13 cellular contexts compared by ENCODE assay signal in genomic region chr6:167320734-167321017, GRCh38. TPM values are rescaled to one million over a fixed set of nuclear protein-coding genes. Genes with fewer than 3 reads are reported as not detected.
"Had no signal": no experiment of that assay in that cellular context is flagged by ENCODE, and none has a peak within 500 bp of the region (broad histone marks: within the 10 kb centered on the region; RNA-seq: fewer than 3 reads in every experiment).

No MANE protein-coding gene starts in this region.

RNA-seq across cellular contexts. Expression of gene TTLL2, which starts 4.2 kb away (rescaled TPM):
- total RNA-seq: activated B cell treated with CpG ODN at 0.5 μM for 24 hours; activated CD4-positive, alpha-beta memory T cell treated with anti-CD3 and anti-CD28 coated beads for 36 hours; activated naive CD4-positive, alpha-beta T cell treated with anti-CD3 and anti-CD28 coated beads for 36 hours; activated naive CD4-positive, alpha-beta T cell treated with anti-CD3 and anti-CD28 coated beads, Interleukin-2, amount 50 U/mL, for 72 hours; activated T-cell treated with anti-CD3 and anti-CD28 coated beads, Interleukin-2, amount 50 U/mL, for 4 hours; activated T-helper 1 cell treated with anti-CD3 and anti-CD28 coated beads, Interleukin-12 subunit alpha, Interleukin-12 subunit beta, Interleukin-2, Interleukin-4 antibody, amounts not matched to agents 30 ng/mL and 10 ng/mL and 1 ng/mL, durations not matched to agents 14 hours and 24 hours and 36 hours; adrenal gland; LHCN-M2; NCI-H460; SJSA1; T-cell; T-helper 17 cell had no signal
- polyA plus RNA-seq: adrenal gland, SK-N-SH had no signal

RNA-seq across cellular contexts. Expression of gene UNC93A, which starts 29.6 kb away (rescaled TPM):
- total RNA-seq: activated B cell treated with CpG ODN at 0.5 μM for 24 hours; activated CD4-positive, alpha-beta memory T cell treated with anti-CD3 and anti-CD28 coated beads for 36 hours; activated naive CD4-positive, alpha-beta T cell treated with anti-CD3 and anti-CD28 coated beads for 36 hours; activated naive CD4-positive, alpha-beta T cell treated with anti-CD3 and anti-CD28 coated beads, Interleukin-2, amount 50 U/mL, for 72 hours; activated T-cell treated with anti-CD3 and anti-CD28 coated beads, Interleukin-2, amount 50 U/mL, for 4 hours; activated T-helper 1 cell treated with anti-CD3 and anti-CD28 coated beads, Interleukin-12 subunit alpha, Interleukin-12 subunit beta, Interleukin-2, Interleukin-4 antibody, amounts not matched to agents 30 ng/mL and 10 ng/mL and 1 ng/mL, durations not matched to agents 14 hours and 24 hours and 36 hours; adrenal gland; LHCN-M2; NCI-H460; SJSA1; T-cell; T-helper 17 cell had no signal
- polyA plus RNA-seq: adrenal gland, SK-N-SH had no signal
